In genomic region chr19:11374449-11375142, GRCh38 we compare ENCODE assay signal across 1 cellular context.
TF ChIP-seq lines count a peak whose summit lies in the region.

A gene with protein sequence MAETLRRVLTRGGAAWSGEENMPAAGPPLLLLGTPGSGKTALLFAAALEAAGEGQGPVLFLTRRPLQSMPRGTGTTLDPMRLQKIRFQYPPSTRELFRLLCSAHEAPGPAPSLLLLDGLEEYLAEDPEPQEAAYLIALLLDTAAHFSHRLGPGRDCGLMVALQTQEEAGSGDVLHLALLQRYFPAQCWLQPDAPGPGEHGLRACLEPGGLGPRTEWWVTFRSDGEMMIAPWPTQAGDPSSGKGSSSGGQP (plus strand): TSS chr19:11374666. CDS start chr19:11374681, 15 bp downstream.

TF ChIP-seq in K562, 482 proteins besides CTCF, POLR2A, EP300 and RAD21 (continued from another document and continues in another):
- TF ChIP-seq, protein P1, sequence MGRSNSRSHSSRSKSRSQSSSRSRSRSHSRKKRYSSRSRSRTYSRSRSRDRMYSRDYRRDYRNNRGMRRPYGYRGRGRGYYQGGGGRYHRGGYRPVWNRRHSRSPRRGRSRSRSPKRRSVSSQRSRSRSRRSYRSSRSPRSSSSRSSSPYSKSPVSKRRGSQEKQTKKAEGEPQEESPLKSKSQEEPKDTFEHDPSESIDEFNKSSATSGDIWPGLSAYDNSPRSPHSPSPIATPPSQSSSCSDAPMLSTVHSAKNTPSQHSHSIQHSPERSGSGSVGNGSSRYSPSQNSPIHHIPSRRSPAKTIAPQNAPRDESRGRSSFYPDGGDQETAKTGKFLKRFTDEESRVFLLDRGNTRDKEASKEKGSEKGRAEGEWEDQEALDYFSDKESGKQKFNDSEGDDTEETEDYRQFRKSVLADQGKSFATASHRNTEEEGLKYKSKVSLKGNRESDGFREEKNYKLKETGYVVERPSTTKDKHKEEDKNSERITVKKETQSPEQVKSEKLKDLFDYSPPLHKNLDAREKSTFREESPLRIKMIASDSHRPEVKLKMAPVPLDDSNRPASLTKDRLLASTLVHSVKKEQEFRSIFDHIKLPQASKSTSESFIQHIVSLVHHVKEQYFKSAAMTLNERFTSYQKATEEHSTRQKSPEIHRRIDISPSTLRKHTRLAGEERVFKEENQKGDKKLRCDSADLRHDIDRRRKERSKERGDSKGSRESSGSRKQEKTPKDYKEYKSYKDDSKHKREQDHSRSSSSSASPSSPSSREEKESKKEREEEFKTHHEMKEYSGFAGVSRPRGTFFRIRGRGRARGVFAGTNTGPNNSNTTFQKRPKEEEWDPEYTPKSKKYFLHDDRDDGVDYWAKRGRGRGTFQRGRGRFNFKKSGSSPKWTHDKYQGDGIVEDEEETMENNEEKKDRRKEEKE (IDR thresholded peaks at IDR 0.05; ENCODE audit: borderline replicate concordance in 1 of 2, control insufficient read depth in 1 of 2, low read depth in 2 of 2, low read length in 1 of 2): no peak
- TF ChIP-seq MCM5 (IDR thresholded peaks at IDR 0.05; ENCODE audit: low read depth): no peak
- no peak for TF ChIP-seq GATAD2B (IDR thresholded peaks at IDR 0.05; ENCODE audit: borderline replicate concordance)
- TF ChIP-seq, protein P2, sequence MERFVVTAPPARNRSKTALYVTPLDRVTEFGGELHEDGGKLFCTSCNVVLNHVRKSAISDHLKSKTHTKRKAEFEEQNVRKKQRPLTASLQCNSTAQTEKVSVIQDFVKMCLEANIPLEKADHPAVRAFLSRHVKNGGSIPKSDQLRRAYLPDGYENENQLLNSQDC (CRISPR knock-in tag; IDR thresholded peaks at IDR 0.05): no peak
- TF ChIP-seq PCBP1 (IDR thresholded peaks at IDR 0.05; ENCODE audit: low read depth, low read length, poor library complexity, severe bottlenecking): no peak
- TF ChIP-seq ZNF780A (CRISPR knock-in tag; IDR thresholded peaks at IDR 0.05): no peak
- TF ChIP-seq SRSF3 (IDR thresholded peaks at IDR 0.05; ENCODE audit: insufficient read depth, low read length): no peak
- TF ChIP-seq RBM39 (optimal IDR thresholded peaks at IDR 0.05; ENCODE audit: low read depth, low read length): no peak
- TF ChIP-seq, protein P3, sequence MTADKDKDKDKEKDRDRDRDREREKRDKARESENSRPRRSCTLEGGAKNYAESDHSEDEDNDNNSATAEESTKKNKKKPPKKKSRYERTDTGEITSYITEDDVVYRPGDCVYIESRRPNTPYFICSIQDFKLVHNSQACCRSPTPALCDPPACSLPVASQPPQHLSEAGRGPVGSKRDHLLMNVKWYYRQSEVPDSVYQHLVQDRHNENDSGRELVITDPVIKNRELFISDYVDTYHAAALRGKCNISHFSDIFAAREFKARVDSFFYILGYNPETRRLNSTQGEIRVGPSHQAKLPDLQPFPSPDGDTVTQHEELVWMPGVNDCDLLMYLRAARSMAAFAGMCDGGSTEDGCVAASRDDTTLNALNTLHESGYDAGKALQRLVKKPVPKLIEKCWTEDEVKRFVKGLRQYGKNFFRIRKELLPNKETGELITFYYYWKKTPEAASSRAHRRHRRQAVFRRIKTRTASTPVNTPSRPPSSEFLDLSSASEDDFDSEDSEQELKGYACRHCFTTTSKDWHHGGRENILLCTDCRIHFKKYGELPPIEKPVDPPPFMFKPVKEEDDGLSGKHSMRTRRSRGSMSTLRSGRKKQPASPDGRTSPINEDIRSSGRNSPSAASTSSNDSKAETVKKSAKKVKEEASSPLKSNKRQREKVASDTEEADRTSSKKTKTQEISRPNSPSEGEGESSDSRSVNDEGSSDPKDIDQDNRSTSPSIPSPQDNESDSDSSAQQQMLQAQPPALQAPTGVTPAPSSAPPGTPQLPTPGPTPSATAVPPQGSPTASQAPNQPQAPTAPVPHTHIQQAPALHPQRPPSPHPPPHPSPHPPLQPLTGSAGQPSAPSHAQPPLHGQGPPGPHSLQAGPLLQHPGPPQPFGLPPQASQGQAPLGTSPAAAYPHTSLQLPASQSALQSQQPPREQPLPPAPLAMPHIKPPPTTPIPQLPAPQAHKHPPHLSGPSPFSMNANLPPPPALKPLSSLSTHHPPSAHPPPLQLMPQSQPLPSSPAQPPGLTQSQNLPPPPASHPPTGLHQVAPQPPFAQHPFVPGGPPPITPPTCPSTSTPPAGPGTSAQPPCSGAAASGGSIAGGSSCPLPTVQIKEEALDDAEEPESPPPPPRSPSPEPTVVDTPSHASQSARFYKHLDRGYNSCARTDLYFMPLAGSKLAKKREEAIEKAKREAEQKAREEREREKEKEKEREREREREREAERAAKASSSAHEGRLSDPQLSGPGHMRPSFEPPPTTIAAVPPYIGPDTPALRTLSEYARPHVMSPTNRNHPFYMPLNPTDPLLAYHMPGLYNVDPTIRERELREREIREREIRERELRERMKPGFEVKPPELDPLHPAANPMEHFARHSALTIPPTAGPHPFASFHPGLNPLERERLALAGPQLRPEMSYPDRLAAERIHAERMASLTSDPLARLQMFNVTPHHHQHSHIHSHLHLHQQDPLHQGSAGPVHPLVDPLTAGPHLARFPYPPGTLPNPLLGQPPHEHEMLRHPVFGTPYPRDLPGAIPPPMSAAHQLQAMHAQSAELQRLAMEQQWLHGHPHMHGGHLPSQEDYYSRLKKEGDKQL (CRISPR knock-in tag; IDR thresholded peaks at IDR 0.05; ENCODE audit: borderline replicate concordance): no peak
- no peak for TF ChIP-seq CBFA2T2 (conservative IDR thresholded peaks at IDR 0.05)
- no peak for TF ChIP-seq PHF21A (IDR thresholded peaks at IDR 0.05; ENCODE audit: borderline replicate concordance, low read depth)
- TF ChIP-seq PYGO2 (tag; IDR thresholded peaks at IDR 0.05): no peak
- TF ChIP-seq, protein P4, sequence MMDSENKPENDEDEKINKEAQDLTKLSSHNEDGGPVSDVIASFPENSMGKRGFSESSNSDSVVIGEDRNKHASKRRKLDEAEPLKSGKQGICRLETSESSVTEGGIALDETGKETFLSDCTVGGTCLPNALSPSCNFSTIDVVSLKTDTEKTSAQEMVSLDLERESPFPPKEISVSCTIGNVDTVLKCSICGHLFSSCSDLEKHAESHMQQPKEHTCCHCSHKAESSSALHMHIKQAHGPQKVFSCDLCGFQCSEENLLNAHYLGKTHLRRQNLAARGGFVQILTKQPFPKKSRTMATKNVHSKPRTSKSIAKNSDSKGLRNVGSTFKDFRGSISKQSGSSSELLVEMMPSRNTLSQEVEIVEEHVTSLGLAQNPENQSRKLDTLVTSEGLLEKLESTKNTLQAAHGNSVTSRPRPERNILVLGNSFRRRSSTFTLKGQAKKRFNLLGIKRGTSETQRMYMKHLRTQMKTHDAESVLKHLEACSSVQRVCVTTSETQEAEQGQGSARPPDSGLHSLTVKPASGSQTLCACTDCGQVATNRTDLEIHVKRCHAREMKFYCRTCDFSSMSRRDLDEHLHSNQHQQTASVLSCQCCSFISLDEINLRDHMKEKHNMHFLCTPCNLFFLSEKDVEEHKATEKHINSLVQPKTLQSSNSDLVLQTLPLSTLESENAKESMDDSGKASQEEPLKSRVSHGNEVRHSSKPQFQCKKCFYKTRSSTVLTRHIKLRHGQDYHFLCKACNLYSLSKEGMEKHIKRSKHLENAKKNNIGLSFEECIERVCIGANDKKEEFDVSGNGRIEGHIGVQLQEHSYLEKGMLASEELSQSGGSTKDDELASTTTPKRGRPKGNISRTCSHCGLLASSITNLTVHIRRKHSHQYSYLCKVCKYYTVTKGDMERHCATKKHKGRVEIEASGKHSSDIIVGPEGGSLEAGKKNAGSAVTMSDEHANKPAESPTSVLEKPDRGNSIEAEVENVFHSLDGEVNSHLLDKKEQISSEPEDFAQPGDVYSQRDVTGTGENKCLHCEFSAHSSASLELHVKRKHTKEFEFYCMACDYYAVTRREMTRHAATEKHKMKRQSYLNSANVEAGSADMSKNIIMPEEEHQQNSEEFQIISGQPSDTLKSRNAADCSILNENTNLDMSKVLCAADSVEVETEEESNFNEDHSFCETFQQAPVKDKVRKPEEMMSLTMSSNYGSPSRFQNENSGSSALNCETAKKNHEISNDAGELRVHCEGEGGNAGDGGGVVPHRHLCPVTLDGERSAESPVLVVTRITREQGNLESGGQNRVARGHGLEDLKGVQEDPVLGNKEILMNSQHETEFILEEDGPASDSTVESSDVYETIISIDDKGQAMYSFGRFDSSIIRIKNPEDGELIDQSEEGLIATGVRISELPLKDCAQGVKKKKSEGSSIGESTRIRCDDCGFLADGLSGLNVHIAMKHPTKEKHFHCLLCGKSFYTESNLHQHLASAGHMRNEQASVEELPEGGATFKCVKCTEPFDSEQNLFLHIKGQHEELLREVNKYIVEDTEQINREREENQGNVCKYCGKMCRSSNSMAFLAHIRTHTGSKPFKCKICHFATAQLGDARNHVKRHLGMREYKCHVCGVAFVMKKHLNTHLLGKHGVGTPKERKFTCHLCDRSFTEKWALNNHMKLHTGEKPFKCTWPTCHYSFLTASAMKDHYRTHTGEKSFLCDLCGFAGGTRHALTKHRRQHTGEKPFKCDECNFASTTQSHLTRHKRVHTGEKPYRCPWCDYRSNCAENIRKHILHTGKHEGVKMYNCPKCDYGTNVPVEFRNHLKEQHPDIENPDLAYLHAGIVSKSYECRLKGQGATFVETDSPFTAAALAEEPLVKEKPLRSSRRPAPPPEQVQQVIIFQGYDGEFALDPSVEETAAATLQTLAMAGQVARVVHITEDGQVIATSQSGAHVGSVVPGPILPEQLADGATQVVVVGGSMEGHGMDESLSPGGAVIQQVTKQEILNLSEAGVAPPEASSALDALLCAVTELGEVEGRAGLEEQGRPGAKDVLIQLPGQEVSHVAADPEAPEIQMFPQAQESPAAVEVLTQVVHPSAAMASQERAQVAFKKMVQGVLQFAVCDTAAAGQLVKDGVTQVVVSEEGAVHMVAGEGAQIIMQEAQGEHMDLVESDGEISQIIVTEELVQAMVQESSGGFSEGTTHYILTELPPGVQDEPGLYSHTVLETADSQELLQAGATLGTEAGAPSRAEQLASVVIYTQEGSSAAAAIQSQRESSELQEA (IDR thresholded peaks at IDR 0.05; ENCODE audit: low read depth): no peak
- TF ChIP-seq MXD1 (CRISPR knock-in tag; IDR thresholded peaks at IDR 0.05; ENCODE audit: borderline replicate concordance, poor library complexity, severe bottlenecking): no peak
- TF ChIP-seq ZNF41 (CRISPR knock-in tag; conservative IDR thresholded peaks at IDR 0.05): 0 out of 2 replicates have a peak, but pooled peaks have one; percentile 16
- TF ChIP-seq ZC3H4 (CRISPR knock-in tag; IDR thresholded peaks at IDR 0.05; ENCODE audit: borderline replicate concordance): no peak
- no peak for TF ChIP-seq CBX5 (IDR thresholded peaks at IDR 0.05; ENCODE audit: borderline replicate concordance, low read depth)
- TF ChIP-seq MEF2D (tag; conservative IDR thresholded peaks at IDR 0.05; ENCODE audit: low read depth): no peak
- peak; percentile 18 for TF ChIP-seq HNRNPLL (IDR thresholded peaks at IDR 0.05; ENCODE audit: low read depth, low read length, poor library complexity, severe bottlenecking)
- TF ChIP-seq CREM (IDR thresholded peaks at IDR 0.05; ENCODE audit: low read depth): peak; percentile 71
- TF ChIP-seq DNMT1 (IDR thresholded peaks at IDR 0.05): no peak
- TF ChIP-seq GABPA (tag; conservative IDR thresholded peaks at IDR 0.05; ENCODE audit: low read depth): peak; percentile 88
- TF ChIP-seq, protein P5, sequence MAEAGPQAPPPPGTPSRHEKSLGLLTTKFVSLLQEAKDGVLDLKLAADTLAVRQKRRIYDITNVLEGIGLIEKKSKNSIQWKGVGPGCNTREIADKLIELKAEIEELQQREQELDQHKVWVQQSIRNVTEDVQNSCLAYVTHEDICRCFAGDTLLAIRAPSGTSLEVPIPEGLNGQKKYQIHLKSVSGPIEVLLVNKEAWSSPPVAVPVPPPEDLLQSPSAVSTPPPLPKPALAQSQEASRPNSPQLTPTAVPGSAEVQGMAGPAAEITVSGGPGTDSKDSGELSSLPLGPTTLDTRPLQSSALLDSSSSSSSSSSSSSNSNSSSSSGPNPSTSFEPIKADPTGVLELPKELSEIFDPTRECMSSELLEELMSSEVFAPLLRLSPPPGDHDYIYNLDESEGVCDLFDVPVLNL (CRISPR knock-in tag; IDR thresholded peaks at IDR 0.05; ENCODE audit: low read depth): peak; percentile 48; the same call in 1 of the 2 replicates
- TF ChIP-seq ZNF699 (CRISPR knock-in tag; IDR thresholded peaks at IDR 0.05; ENCODE audit: insufficient replicate concordance): no peak
- no peak for TF ChIP-seq ZNF79 (CRISPR knock-in tag; IDR thresholded peaks at IDR 0.05; ENCODE audit: low read depth)
- no peak for TF ChIP-seq KHSRP (IDR thresholded peaks at IDR 0.05)
- 0 out of 2 replicates have a peak, but pooled peaks have one; percentile 5 for TF ChIP-seq DEAF1 (CRISPR knock-in tag; IDR thresholded peaks at IDR 0.05)
- TF ChIP-seq, protein P6, sequence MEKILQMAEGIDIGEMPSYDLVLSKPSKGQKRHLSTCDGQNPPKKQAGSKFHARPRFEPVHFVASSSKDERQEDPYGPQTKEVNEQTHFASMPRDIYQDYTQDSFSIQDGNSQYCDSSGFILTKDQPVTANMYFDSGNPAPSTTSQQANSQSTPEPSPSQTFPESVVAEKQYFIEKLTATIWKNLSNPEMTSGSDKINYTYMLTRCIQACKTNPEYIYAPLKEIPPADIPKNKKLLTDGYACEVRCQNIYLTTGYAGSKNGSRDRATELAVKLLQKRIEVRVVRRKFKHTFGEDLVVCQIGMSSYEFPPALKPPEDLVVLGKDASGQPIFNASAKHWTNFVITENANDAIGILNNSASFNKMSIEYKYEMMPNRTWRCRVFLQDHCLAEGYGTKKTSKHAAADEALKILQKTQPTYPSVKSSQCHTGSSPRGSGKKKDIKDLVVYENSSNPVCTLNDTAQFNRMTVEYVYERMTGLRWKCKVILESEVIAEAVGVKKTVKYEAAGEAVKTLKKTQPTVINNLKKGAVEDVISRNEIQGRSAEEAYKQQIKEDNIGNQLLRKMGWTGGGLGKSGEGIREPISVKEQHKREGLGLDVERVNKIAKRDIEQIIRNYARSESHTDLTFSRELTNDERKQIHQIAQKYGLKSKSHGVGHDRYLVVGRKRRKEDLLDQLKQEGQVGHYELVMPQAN (IDR thresholded peaks at IDR 0.05; ENCODE audit: borderline replicate concordance): peak; percentile 81; the same call in 1 of the 2 replicates
- TF ChIP-seq PHF20 (IDR thresholded peaks at IDR 0.05; ENCODE audit: partially characterized antibody): peak; percentile 91
- TF ChIP-seq BHLHE40 (IDR thresholded peaks at IDR 0.05; ENCODE audit: low read length): no peak; the same call in 1 of the 2 replicates
- TF ChIP-seq HMG20A (CRISPR knock-in tag; conservative IDR thresholded peaks at IDR 0.05): no peak
- no peak for TF ChIP-seq CBFB (CRISPR knock-in tag; IDR thresholded peaks at IDR 0.05)
- TF ChIP-seq HNRNPH1 (optimal IDR thresholded peaks at IDR 0.05; ENCODE audit: low read depth, low read length): no peak
- no peak for TF ChIP-seq ZNF354B (CRISPR knock-in tag; IDR thresholded peaks at IDR 0.05)
